Comparison of ENCODE assay signal across 8 cellular contexts in genomic region chr12:64696065-64696741, GRCh38.
DNase-seq lines count a peak whose midpoint lies in the region; TF ChIP-seq lines count a peak whose summit lies in the region.

No MANE protein-coding gene starts in this region.

- no peak for TF ChIP-seq POLR2A in tibial nerve (IDR thresholded peaks at IDR 0.05)

- H4K20me1 ChIP-seq in neural progenitor cell (ENCODE audit: low read depth): no peaks in the 10 kb centered on the region

- H3K27ac ChIP-seq in neural progenitor cell (no peak overlapping the region), tibial nerve (peak overlapping the region in 1 of 4 donors; percentile 40), coronary artery (peak overlapping the region in 1 of 2 donors; percentile 52)

- no peaks in the 10 kb centered on the region for H3K9me3 Mint-ChIP-seq in neural progenitor cell

- H3K79me2 ChIP-seq in neural progenitor cell (ENCODE audit: low read depth): no peaks in the 10 kb centered on the region

- H3K27me3 ChIP-seq in neural progenitor cell (no peaks in the 10 kb centered on the region), tibial nerve (no peaks in the 10 kb centered on the region)

- no peaks in the 10 kb centered on the region for H3K27me3 Mint-ChIP-seq in neural progenitor cell (ENCODE audit: insufficient read depth, low read depth)

- H3F3A ChIP-seq in neural progenitor cell (ENCODE audit: low read depth): peaks cover 28% of the 10 kb centered on the region

- DNase-seq in NCI-H2029 (lab: John Stamatoyannopoulos, UW) (peak; percentile 41), NCI-H2029 treated with DMSO at 0.1 percent for 48 hours (lab: John Stamatoyannopoulos, UW) (no peak), NCI-H2171 treated with DMSO at 0.1 percent for 48 hours (lab: John Stamatoyannopoulos, UW) (peak; percentile 73), dermis blood vessel endothelial cell (peak; percentile 62), neural progenitor cell (ENCODE audit: low spot score) (no peak), tibial nerve (ENCODE audit: low spot score in 2 of 2) (no peak), coronary artery (ENCODE audit: low spot score) (no peak)
- no peak for DNase-seq in activated CD4-positive, CD25-positive, alpha-beta regulatory T cell (lab: John Stamatoyannopoulos, UW)

- H3K4me3 ChIP-seq in neural progenitor cell (no peak overlapping the region), tibial nerve (no peak overlapping the region), coronary artery (no peak overlapping the region)

- 22 to 30% methylated on average over 1 of the region's 1 CpG for WGBS in tibial nerve, 2 donors

- H3K36me3 ChIP-seq in neural progenitor cell (no peaks in the 10 kb centered on the region), tibial nerve (no peaks in the 10 kb centered on the region)

- TF ChIP-seq CTCF in neural progenitor cell (IDR thresholded peaks at IDR 0.05) (peak; percentile 51), tibial nerve (IDR thresholded peaks at IDR 0.05) (peak in 2 of 5 experiments; percentile 14 to 46), coronary artery (IDR thresholded peaks at IDR 0.05) (no peak)

- H3K9ac ChIP-seq in neural progenitor cell: no peak overlapping the region

- H3K9me3 ChIP-seq in neural progenitor cell (ENCODE audit: low read depth): no peaks in the 10 kb centered on the region
- H3K9me3 ChIP-seq in tibial nerve: no peaks in the 10 kb centered on the region

- H2AFZ ChIP-seq in neural progenitor cell (replicated peaks): no peak overlapping the region

- TF ChIP-seq EP300 in tibial nerve (IDR thresholded peaks at IDR 0.05): no peak

- H3K4me1 Mint-ChIP-seq in neural progenitor cell: peaks cover 42% of the 10 kb centered on the region

- no peak overlapping the region for H3K4me2 ChIP-seq in neural progenitor cell

- no peak overlapping the region for H3K4me3 Mint-ChIP-seq in neural progenitor cell

- no peak overlapping the region for H3K27ac Mint-ChIP-seq in neural progenitor cell

- H3K36me3 Mint-ChIP-seq in neural progenitor cell: peaks cover 3% of the 10 kb centered on the region

- peaks cover 37% of the 10 kb centered on the region for H3K4me1 ChIP-seq in neural progenitor cell
- peaks cover 0 to 30% (median 2%) of the 10 kb centered on the region in 4 donors for H3K4me1 ChIP-seq in tibial nerve

Comparison
In these comparisons a context has a peak if more than half of its experiments do, and no peak if none do; other contexts are left out.
1. DNase-seq: peak in NCI-H2029 (single experiment), NCI-H2171 treated with DMSO at 0.1 percent for 48 hours (single experiment) and dermis blood vessel endothelial cell (single experiment); none in NCI-H2029 treated with DMSO at 0.1 percent for 48 hours (single experiment), neural progenitor cell (single experiment), activated CD4-positive, CD25-positive, alpha-beta regulatory T cell (0 of 4), tibial nerve (0 of 2) and coronary artery (single experiment).